Comparison of ENCODE assay signal across 1 cellular context in the genomic region with DNA sequence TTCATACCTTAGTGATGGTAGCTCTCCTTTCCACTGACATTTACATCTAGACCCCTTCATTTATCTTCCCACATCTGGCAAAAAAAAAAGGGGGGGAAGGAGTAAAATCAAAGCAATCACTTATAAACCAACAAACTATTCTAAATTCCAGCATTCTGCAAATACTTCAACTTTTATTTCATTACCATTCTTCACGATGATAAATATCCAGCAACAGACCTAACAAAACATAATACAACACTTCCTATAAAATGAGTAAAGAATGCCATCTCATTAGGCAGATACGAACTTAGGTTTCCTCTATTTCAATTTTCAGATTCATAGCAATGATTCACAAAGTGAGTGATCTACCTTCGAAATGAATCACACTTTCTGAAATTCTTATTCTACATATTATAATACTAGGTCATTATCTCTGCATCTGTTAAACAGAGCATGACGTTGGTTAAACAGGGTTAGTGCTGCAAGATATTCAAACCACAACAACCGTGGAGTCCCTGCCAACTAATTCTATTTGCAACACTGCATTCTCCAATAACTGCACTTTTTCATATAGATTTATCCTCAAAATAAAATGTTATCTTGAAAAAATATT.
TF ChIP-seq lines count a peak whose summit lies in the region.

A gene with protein sequence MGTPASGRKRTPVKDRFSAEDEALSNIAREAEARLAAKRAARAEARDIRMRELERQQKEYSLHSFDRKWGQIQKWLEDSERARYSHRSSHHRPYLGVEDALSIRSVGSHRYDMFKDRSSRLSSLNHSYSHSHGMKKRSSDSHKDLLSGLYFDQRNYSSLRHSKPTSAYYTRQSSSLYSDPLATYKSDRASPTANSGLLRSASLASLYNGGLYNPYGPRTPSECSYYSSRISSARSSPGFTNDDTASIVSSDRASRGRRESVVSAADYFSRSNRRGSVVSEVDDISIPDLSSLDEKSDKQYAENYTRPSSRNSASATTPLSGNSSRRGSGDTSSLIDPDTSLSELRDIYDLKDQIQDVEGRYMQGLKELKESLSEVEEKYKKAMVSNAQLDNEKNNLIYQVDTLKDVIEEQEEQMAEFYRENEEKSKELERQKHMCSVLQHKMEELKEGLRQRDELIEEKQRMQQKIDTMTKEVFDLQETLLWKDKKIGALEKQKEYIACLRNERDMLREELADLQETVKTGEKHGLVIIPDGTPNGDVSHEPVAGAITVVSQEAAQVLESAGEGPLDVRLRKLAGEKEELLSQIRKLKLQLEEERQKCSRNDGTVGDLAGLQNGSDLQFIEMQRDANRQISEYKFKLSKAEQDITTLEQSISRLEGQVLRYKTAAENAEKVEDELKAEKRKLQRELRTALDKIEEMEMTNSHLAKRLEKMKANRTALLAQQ (minus strand): TSS at position 51 of the 595 bp plus-strand sequence. CDS start 25,599 bp downstream, outside the sequence.

TF ChIP-seq in HCT116, 20 proteins besides CTCF, POLR2A, EP300 and RAD21:
- TF ChIP-seq, protein P1, sequence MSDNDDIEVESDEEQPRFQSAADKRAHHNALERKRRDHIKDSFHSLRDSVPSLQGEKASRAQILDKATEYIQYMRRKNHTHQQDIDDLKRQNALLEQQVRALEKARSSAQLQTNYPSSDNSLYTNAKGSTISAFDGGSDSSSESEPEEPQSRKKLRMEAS (IDR thresholded peaks at IDR 0.05): no peak
- TF ChIP-seq SIN3A (IDR thresholded peaks at IDR 0.05; ENCODE audit: low read depth): no peak
- TF ChIP-seq EGR1 (IDR thresholded peaks at IDR 0.05; ENCODE audit: low read depth): no peak
- TF ChIP-seq FOSL1 (IDR thresholded peaks at IDR 0.05; ENCODE audit: low read depth): no peak
- no peak for TF ChIP-seq SRF (IDR thresholded peaks at IDR 0.05; ENCODE audit: low read depth)
- TF ChIP-seq ZNF274 (IDR thresholded peaks at IDR 0.05; ENCODE audit: low read depth, low read length): no peak
- TF ChIP-seq, protein P2, sequence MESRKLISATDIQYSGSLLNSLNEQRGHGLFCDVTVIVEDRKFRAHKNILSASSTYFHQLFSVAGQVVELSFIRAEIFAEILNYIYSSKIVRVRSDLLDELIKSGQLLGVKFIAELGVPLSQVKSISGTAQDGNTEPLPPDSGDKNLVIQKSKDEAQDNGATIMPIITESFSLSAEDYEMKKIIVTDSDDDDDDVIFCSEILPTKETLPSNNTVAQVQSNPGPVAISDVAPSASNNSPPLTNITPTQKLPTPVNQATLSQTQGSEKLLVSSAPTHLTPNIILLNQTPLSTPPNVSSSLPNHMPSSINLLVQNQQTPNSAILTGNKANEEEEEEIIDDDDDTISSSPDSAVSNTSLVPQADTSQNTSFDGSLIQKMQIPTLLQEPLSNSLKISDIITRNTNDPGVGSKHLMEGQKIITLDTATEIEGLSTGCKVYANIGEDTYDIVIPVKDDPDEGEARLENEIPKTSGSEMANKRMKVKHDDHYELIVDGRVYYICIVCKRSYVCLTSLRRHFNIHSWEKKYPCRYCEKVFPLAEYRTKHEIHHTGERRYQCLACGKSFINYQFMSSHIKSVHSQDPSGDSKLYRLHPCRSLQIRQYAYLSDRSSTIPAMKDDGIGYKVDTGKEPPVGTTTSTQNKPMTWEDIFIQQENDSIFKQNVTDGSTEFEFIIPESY (IDR thresholded peaks at IDR 0.05; ENCODE audit: extremely low read depth, insufficient replicate concordance, low read length): no peak
- TF ChIP-seq EZH2 (IDR thresholded peaks at IDR 0.05): no peak
- no peak for TF ChIP-seq SP1 (IDR thresholded peaks at IDR 0.05; ENCODE audit: low read depth)
- TF ChIP-seq EZH2phosphoT487 (IDR thresholded peaks at IDR 0.05; ENCODE audit: borderline replicate concordance): no peak
- TF ChIP-seq CBX3 (IDR thresholded peaks at IDR 0.05; ENCODE audit: low read depth): no peak
- no peak for TF ChIP-seq JUND (IDR thresholded peaks at IDR 0.05)
- no peak for TF ChIP-seq TCF7L2 (IDR thresholded peaks at IDR 0.05; ENCODE audit: borderline replicate concordance, extremely low read depth, insufficient read depth, insufficient read length)
- TF ChIP-seq, protein P3, sequence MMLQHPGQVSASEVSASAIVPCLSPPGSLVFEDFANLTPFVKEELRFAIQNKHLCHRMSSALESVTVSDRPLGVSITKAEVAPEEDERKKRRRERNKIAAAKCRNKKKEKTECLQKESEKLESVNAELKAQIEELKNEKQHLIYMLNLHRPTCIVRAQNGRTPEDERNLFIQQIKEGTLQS (IDR thresholded peaks at IDR 0.05): no peak
- TF ChIP-seq, protein P4, sequence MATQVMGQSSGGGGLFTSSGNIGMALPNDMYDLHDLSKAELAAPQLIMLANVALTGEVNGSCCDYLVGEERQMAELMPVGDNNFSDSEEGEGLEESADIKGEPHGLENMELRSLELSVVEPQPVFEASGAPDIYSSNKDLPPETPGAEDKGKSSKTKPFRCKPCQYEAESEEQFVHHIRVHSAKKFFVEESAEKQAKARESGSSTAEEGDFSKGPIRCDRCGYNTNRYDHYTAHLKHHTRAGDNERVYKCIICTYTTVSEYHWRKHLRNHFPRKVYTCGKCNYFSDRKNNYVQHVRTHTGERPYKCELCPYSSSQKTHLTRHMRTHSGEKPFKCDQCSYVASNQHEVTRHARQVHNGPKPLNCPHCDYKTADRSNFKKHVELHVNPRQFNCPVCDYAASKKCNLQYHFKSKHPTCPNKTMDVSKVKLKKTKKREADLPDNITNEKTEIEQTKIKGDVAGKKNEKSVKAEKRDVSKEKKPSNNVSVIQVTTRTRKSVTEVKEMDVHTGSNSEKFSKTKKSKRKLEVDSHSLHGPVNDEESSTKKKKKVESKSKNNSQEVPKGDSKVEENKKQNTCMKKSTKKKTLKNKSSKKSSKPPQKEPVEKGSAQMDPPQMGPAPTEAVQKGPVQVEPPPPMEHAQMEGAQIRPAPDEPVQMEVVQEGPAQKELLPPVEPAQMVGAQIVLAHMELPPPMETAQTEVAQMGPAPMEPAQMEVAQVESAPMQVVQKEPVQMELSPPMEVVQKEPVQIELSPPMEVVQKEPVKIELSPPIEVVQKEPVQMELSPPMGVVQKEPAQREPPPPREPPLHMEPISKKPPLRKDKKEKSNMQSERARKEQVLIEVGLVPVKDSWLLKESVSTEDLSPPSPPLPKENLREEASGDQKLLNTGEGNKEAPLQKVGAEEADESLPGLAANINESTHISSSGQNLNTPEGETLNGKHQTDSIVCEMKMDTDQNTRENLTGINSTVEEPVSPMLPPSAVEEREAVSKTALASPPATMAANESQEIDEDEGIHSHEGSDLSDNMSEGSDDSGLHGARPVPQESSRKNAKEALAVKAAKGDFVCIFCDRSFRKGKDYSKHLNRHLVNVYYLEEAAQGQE (IDR thresholded peaks at IDR 0.05; ENCODE audit: low read depth): no peak
- no peak for TF ChIP-seq CEBPB (IDR thresholded peaks at IDR 0.05; ENCODE audit: low read depth)
- TF ChIP-seq ELF1 (IDR thresholded peaks at IDR 0.05; ENCODE audit: borderline replicate concordance, low read depth): no peak
